ENCODE assay signal across 13 cellular contexts in the genomic region with DNA sequence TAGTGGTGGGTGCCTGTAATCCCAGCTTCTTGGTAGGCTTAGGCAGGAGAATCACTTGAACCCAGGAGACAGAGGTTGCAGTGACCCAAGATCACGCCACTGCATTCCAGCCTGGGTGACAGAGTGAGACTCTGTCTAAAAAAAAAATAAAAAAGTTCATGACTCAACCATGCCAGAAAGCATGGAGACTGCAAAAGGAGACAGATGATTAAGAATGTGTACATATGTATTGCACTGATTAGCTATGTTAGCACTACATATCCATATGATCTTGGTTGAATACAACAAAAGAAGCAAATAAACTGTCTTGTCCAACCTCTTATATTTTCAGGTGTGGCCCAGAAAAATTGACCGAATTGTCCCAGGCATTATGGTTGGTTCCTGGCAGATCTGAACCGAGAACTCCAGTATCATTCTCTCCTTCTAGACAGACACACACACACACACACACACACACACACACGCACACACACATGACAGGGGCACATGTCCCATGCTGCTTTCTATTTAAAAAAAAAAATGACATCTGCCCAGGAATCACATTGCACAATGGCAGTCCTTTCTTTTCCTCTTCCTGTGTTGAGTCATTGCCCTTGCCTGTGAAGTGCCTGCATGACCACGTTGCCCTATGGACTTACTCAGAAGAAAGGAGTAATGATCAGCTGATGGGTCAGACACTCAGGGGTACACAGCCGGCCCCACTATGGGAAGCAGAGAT.
DNase-seq lines count a peak whose midpoint lies in the region; ATAC-seq and TF ChIP-seq lines count a peak whose summit lies in the region.
"Had no signal": no experiment of that assay in that cellular context is flagged by ENCODE, and none has a peak within 500 bp of the region (broad histone marks: within the 10 kb centered on the region; RNA-seq: fewer than 3 reads in every experiment).

No MANE protein-coding gene starts in this region.

- no peaks in the 10 kb centered on the region for H3K79me2 ChIP-seq in mesendoderm (ENCODE audit: control insufficient read depth, insufficient read depth, low read length)

- no peak overlapping the region for H3K9ac ChIP-seq in mesendoderm (ENCODE audit: low read length)

- TF ChIP-seq CTCF in brain (conservative IDR thresholded peaks at IDR 0.05), result no peak

- H3K4me3 Mint-ChIP-seq in brain, result no peak overlapping the region
- H3K4me3 Mint-ChIP-seq: activated naive CD4-positive, alpha-beta T cell treated with anti-CD3 and anti-CD28 coated beads, Interleukin-2, amount 10 ng/mL, durations not matched to agents 7 days and 5 days had no signal

- H3K27ac Mint-ChIP-seq in brain, result peak overlapping the region in 3 of 5 experiments; percentile 27 to 76 (median 35)
- H3K27ac Mint-ChIP-seq: activated naive CD4-positive, alpha-beta T cell treated with anti-CD3 and anti-CD28 coated beads, Interleukin-2, amount 10 ng/mL, durations not matched to agents 7 days and 5 days had no signal

- H3K4me3 ChIP-seq in mesendoderm (ENCODE audit: low read length), result no peak overlapping the region
- H3K4me3 ChIP-seq: PC-9 had no signal

- no peak overlapping the region for H3K4me2 ChIP-seq in mesendoderm (ENCODE audit: low read length)
- H3K4me2 ChIP-seq: PC-9 had no signal

- no peaks in the 10 kb centered on the region for H3K4me1 ChIP-seq in mesendoderm (ENCODE audit: control insufficient read depth, low read depth, low read length)

- H3K27me3 ChIP-seq in mesendoderm (ENCODE audit: insufficient read depth, low read length, poor library complexity), result no peaks in the 10 kb centered on the region

- no peak overlapping the region for H2BK5ac ChIP-seq in mesendoderm (ENCODE audit: low read length)

- H3K36me3 ChIP-seq in mesendoderm (ENCODE audit: control insufficient read depth, insufficient read depth, low read length), result no peaks in the 10 kb centered on the region

- H2BK15ac ChIP-seq in mesendoderm (replicated peaks; ENCODE audit: low read depth), result no peak overlapping the region

- H3K9me3 Mint-ChIP-seq in brain, result peaks cover 6 to 27% (median 20%) of the 10 kb centered on the region in 5 experiments
- H3K9me3 Mint-ChIP-seq: activated naive CD4-positive, alpha-beta T cell treated with anti-CD3 and anti-CD28 coated beads, Interleukin-2, amount 10 ng/mL, durations not matched to agents 7 days and 5 days had no signal

- no peak overlapping the region for H3K23ac ChIP-seq in mesendoderm (ENCODE audit: low read length)

- no peaks in the 10 kb centered on the region for H3K79me1 ChIP-seq in mesendoderm (ENCODE audit: low read length)

- H2BK120ac ChIP-seq in mesendoderm (ENCODE audit: low read depth, low read length), result no peak overlapping the region

- intact Hi-C loops in head of caudate nucleus (cut with DNase I), result no loop called here

- no CpG with 5 or more reads among the region's 6 CpGs for WGBS in mesendoderm (ENCODE audit: extremely low coverage, insufficient coverage, low lambda C conversion rate)

- H3K27ac ChIP-seq in mesendoderm (ENCODE audit: low read depth, low read length), result no peak overlapping the region
- H3K27ac ChIP-seq: C4-2B, PC-9 had no signal

- peaks cover 3% of the 10 kb centered on the region for H3K36me3 Mint-ChIP-seq in brain
- H3K36me3 Mint-ChIP-seq: activated naive CD4-positive, alpha-beta T cell treated with anti-CD3 and anti-CD28 coated beads, Interleukin-2, amount 10 ng/mL, durations not matched to agents 7 days and 5 days had no signal

- no peak overlapping the region for H3K18ac ChIP-seq in mesendoderm (ENCODE audit: low read length)

- no peak overlapping the region for H2AK5ac ChIP-seq in mesendoderm (ENCODE audit: low read length)

- no peak overlapping the region for H3K56ac ChIP-seq in mesendoderm (ENCODE audit: low read length)

- ATAC-seq in HG03439 (IDR thresholded peaks at IDR 0.05; ENCODE audit: unreplicated experiment), result no peak

- peaks cover 5% of the 10 kb centered on the region for H3K27me3 Mint-ChIP-seq in brain

- no peak overlapping the region for H4K5ac ChIP-seq in mesendoderm (ENCODE audit: low read length)

- peaks cover 6% of the 10 kb centered on the region for H3K4me1 Mint-ChIP-seq in brain
- H3K4me1 Mint-ChIP-seq: activated naive CD4-positive, alpha-beta T cell treated with anti-CD3 and anti-CD28 coated beads, Interleukin-2, amount 10 ng/mL, durations not matched to agents 7 days and 5 days had no signal

- H4K8ac ChIP-seq in mesendoderm (ENCODE audit: low read depth, low read length), result no peak overlapping the region

- DNase-seq in CD1c-positive myeloid dendritic cell (ENCODE audit: extremely low spot score) (peak; percentile 79), LoVo (ENCODE audit: low spot score) (peak; percentile 33), mesendoderm (peak; percentile 50), head of caudate nucleus (no peak), pons (ENCODE audit: low spot score) (no peak)
- no peak for DNase-seq in activated CD4-positive, alpha-beta T cell treated with anti-CD3 and anti-CD28 coated beads, Interleukin-2, amount 50 U/mL, for 4 hours
- DNase-seq: activated CD4-positive, alpha-beta T cell treated with anti-CD3 and anti-CD28 coated beads for 1 hour; activated naive CD4-positive, alpha-beta T cell treated with anti-CD3 and anti-CD28 coated beads, Interleukin-2, amount 10 ng/mL, durations not matched to agents 7 days and 5 days; NCI-H1092 had no signal

- H3K4ac ChIP-seq in mesendoderm (ENCODE audit: low read depth, low read length), result no peak overlapping the region

Comparison
In these comparisons a context has a peak if more than half of its experiments do, and no peak if none do; other contexts are left out.
1. DNase-seq: peak in CD1c-positive myeloid dendritic cell (single experiment), LoVo (single experiment) and mesendoderm (single experiment); none in head of caudate nucleus (0 of 42), activated CD4-positive, alpha-beta T cell treated with anti-CD3 and anti-CD28 coated beads, Interleukin-2, amount 50 U/mL, for 4 hours (0 of 2) and pons (single experiment).